ENCODE assay signal across 8 cellular contexts in the genomic region with DNA sequence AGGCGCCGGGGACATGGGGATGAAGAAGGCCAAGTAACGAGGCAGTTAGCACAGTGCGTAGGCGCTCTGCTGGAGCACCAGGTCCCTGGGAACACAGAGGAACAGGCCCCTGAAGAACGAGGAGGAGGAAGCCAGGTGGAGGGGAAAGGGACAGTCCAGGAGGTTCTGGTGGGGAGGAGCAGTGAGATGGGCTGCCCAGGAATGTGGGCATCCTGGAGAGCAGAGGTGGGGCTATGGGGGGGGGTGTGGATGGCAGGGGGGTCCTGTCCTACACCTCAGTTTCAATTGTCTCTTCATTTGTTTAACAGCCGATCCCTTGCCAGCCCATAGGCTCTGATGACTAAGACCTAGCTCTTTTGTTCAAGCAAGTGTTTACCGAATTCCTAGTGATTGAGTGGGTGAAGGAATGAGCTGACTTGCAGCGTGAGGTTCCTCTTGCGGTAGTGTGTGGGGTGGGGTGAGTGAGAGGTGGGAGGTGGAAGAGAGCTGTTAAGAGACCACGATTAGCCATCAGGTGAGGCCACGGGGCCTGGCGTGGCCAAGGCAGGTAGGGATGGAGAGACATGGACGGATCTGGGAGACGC. TPM values are rescaled to one million over a fixed set of nuclear protein-coding genes. Genes with fewer than 3 reads are reported as not detected.
A peak's percentile ranks its signal among the peaks of the same experiment; 100 is the strongest.
DNase-seq lines count a peak whose midpoint lies in the region; ATAC-seq and TF ChIP-seq lines count a peak whose summit lies in the region.

No MANE protein-coding gene starts in this region.

- H3K36me3 ChIP-seq in GM23338 (ENCODE audit: insufficient read depth) = peaks cover 5% of the 10 kb centered on the region; the same call in 1 of the 2 replicates
- peaks cover 0 to 33% of the 10 kb centered on the region in 2 donors for H3K36me3 ChIP-seq in gastrocnemius medialis

- peaks cover 6% of the 10 kb centered on the region for H3K27me3 Mint-ChIP-seq in GM23338 (ENCODE audit: insufficient read depth, low read depth, poor library complexity)
- H3K27me3 Mint-ChIP-seq in activated CD4-positive, alpha-beta memory T cell treated with anti-CD3 and anti-CD28 coated beads, Interleukin-2, amount 10 ng/mL, durations not matched to agents 7 days and 5 days = no peaks in the 10 kb centered on the region

- H3K4me1 ChIP-seq in GM23338 (ENCODE audit: insufficient read depth) (peaks cover 13% of the 10 kb centered on the region), gastrocnemius medialis (peaks cover 62 to 68% of the 10 kb centered on the region in 2 donors)

- DNase-seq in GM23338 (ENCODE audit: low spot score) = peak; percentile 53
- DNase-seq in activated CD4-positive, alpha-beta memory T cell treated with anti-CD3 and anti-CD28 coated beads, Interleukin-2, amount 10 ng/mL, durations not matched to agents 7 days and 5 days = no peak
- peak; percentile 55 for DNase-seq in fibroblast of villous mesenchyme (ENCODE audit: low read depth)
- DNase-seq in gastrocnemius medialis = no peak
- no peak for DNase-seq in NOMO-1 treated with DMSO at 0.1 percent for 48 hours (lab: John Stamatoyannopoulos, UW; ENCODE audit: unreplicated experiment)
- DNase-seq in activated CD4-positive, CD25-positive, alpha-beta regulatory T cell treated with anti-CD3 and anti-CD28 coated beads, Interleukin-2, amount 50 U/mL, for 72 hours = no peak

- H3K9me2 ChIP-seq in GM23338 (ENCODE audit: insufficient read depth) = no peaks in the 10 kb centered on the region

- H4K20me1 ChIP-seq in GM23338 (replicated peaks; ENCODE audit: insufficient read depth) = peaks cover 16% of the 10 kb centered on the region; the same call in 1 of the 2 replicates

- H3K79me2 ChIP-seq in GM23338 (replicated peaks; ENCODE audit: insufficient read depth) = peaks cover 31% of the 10 kb centered on the region

- TF ChIP-seq CTCF in GM23338 (conservative IDR thresholded peaks at IDR 0.05; ENCODE audit: low read depth in 2 of 2) = no peak
- no peak for TF ChIP-seq CTCF in fibroblast of villous mesenchyme (IDR thresholded peaks at IDR 0.05; ENCODE audit: insufficient read depth, low read depth, low read length)
- no peak for TF ChIP-seq CTCF in gastrocnemius medialis (IDR thresholded peaks at IDR 0.05 in 4 of 5, conservative IDR thresholded peaks at IDR 0.05 in 1 of 5)

- H3F3A ChIP-seq in GM23338 (replicated peaks; ENCODE audit: low read depth) = no peaks in the 10 kb centered on the region

- H3K27ac ChIP-seq in GM23338 (ENCODE audit: low read depth) (peak overlapping the region; percentile 94), gastrocnemius medialis (peak overlapping the region; percentile 48 to 85 (median 82))

- peaks cover 32% of the 10 kb centered on the region for H3K4me1 Mint-ChIP-seq in GM23338
- H3K4me1 Mint-ChIP-seq in activated CD4-positive, alpha-beta memory T cell treated with anti-CD3 and anti-CD28 coated beads, Interleukin-2, amount 10 ng/mL, durations not matched to agents 7 days and 5 days = peaks cover 40% of the 10 kb centered on the region

- H3K4me2 ChIP-seq in GM23338 = peak overlapping the region; percentile 64

- peak; percentile 70 for ATAC-seq in GM23338
- ATAC-seq in gastrocnemius medialis = no peak
- no peak for ATAC-seq in GM21423 (IDR thresholded peaks at IDR 0.05; ENCODE audit: unreplicated experiment)
- ATAC-seq in HG03135 (IDR thresholded peaks at IDR 0.05; ENCODE audit: unreplicated experiment) = no peak

- no peak overlapping the region; the same call in 2 of the 3 replicates for H3K4me3 Mint-ChIP-seq in GM23338
- H3K4me3 Mint-ChIP-seq in activated CD4-positive, alpha-beta memory T cell treated with anti-CD3 and anti-CD28 coated beads, Interleukin-2, amount 10 ng/mL, durations not matched to agents 7 days and 5 days = no peak overlapping the region

- POLR2A ChIA-PET in activated CD4-positive, alpha-beta memory T cell treated with anti-CD3 and anti-CD28 coated beads, Interleukin-2, amount 10 ng/mL, durations not matched to agents 7 days and 5 days (lab: Charles Lee) = interaction anchor here (1.6 kb wide), 1 partner anchor 31 kb away, joined by 4 read pairs; no protein-coding TSS in a partner anchor

- H3K27ac Mint-ChIP-seq in GM23338 = peak overlapping the region; percentile 95
- H3K27ac Mint-ChIP-seq in activated CD4-positive, alpha-beta memory T cell treated with anti-CD3 and anti-CD28 coated beads, Interleukin-2, amount 10 ng/mL, durations not matched to agents 7 days and 5 days = peak overlapping the region; percentile 45

- no peak for TF ChIP-seq POLR2A in gastrocnemius medialis (IDR thresholded peaks at IDR 0.05)

- H2AFZ ChIP-seq in GM23338 = no peak overlapping the region

- H3K9me3 Mint-ChIP-seq in GM23338 = no peaks in the 10 kb centered on the region
- H3K9me3 Mint-ChIP-seq in activated CD4-positive, alpha-beta memory T cell treated with anti-CD3 and anti-CD28 coated beads, Interleukin-2, amount 10 ng/mL, durations not matched to agents 7 days and 5 days = no peaks in the 10 kb centered on the region

- no peaks in the 10 kb centered on the region for H3K9me3 ChIP-seq in gastrocnemius medialis

- H3K27me3 ChIP-seq in GM23338 (ENCODE audit: insufficient read depth) (no peaks in the 10 kb centered on the region), gastrocnemius medialis (no peaks in the 10 kb centered on the region)

- H3K36me3 Mint-ChIP-seq in GM23338 (ENCODE audit: low read depth) = peaks cover 67% of the 10 kb centered on the region
- peaks cover 59% of the 10 kb centered on the region for H3K36me3 Mint-ChIP-seq in activated CD4-positive, alpha-beta memory T cell treated with anti-CD3 and anti-CD28 coated beads, Interleukin-2, amount 10 ng/mL, durations not matched to agents 7 days and 5 days (ENCODE audit: low read depth)

- in situ Hi-C loops in gastrocnemius medialis (cut with MboI; ENCODE audit: low sequenced_read_pairs in 4 of 4) = no loop called here

- H3K4me3 ChIP-seq in GM23338 (no peak overlapping the region), fibroblast of villous mesenchyme (ENCODE audit: low read depth, low read length) (no peak overlapping the region), gastrocnemius medialis (peak overlapping the region in 1 of 4 donors; percentile 3)

- CTCF ChIA-PET in activated CD4-positive, alpha-beta memory T cell treated with anti-CD3 and anti-CD28 coated beads, Interleukin-2, amount 10 ng/mL, durations not matched to agents 7 days and 5 days (lab: Charles Lee) = no interaction called here

- intact Hi-C loops in gastrocnemius medialis (cut with DNase I; ENCODE audit: low total_unique reads) = no loop called here

RNA-seq across cellular contexts. Expression of a gene that starts 8.4 kb away (rescaled TPM):
- 4.1 and 10.4 TPM in 2 replicates for total RNA-seq in GM23338 (2014; rRNA removed; shearing (Covaris generic))
- polyA plus RNA-seq in GM23338 (2016; fragmentation: Nextera tagmentation; extraction: Ambion mirVana) = 16.8 and 23.4 TPM in 2 replicates
- 1 to 10 TPM; 1.1 to 1.4 TPM for total RNA-seq in activated CD4-positive, alpha-beta memory T cell treated with anti-CD3 and anti-CD28 coated beads, Interleukin-2, amount 10 ng/mL, durations not matched to agents 7 days and 5 days
- total RNA-seq in fibroblast of villous mesenchyme = 9.9 and 11.9 TPM in 2 replicates
- total RNA-seq in gastrocnemius medialis = 10 to 100 TPM in 3 of 4 donors, 1 to 10 TPM in 1; 9.5 to 39.3 (median 30.3) TPM

RNA-seq across cellular contexts. Expression of a gene that starts 30.4 kb away (rescaled TPM):
- 75.7 and 80.5 TPM in 2 replicates for total RNA-seq in GM23338 (2014; rRNA removed; shearing (Covaris generic))
- 35.3 and 37.3 TPM in 2 replicates for polyA plus RNA-seq in GM23338 (2016; fragmentation: Nextera tagmentation; extraction: Ambion mirVana)
- 10 to 100 TPM; 37.1 to 38.1 TPM for total RNA-seq in activated CD4-positive, alpha-beta memory T cell treated with anti-CD3 and anti-CD28 coated beads, Interleukin-2, amount 10 ng/mL, durations not matched to agents 7 days and 5 days
- total RNA-seq in fibroblast of villous mesenchyme = 53.5 and 62.2 TPM in 2 replicates
- 10 to 100 TPM; 24.4 to 28.4 (median 27.0) TPM for total RNA-seq in gastrocnemius medialis

RNA-seq across cellular contexts. Expression of a gene that starts 30.6 kb away (rescaled TPM):
- total RNA-seq in GM23338 (2014; rRNA removed; shearing (Covaris generic)) = 29.8 and 34.0 TPM in 2 replicates
- polyA plus RNA-seq in GM23338 (2016; fragmentation: Nextera tagmentation; extraction: Ambion mirVana) = 23.0 and 26.1 TPM in 2 replicates
- total RNA-seq in activated CD4-positive, alpha-beta memory T cell treated with anti-CD3 and anti-CD28 coated beads, Interleukin-2, amount 10 ng/mL, durations not matched to agents 7 days and 5 days = 10 to 100 TPM; 12.7 to 14.8 TPM
- total RNA-seq in fibroblast of villous mesenchyme (6.8 and 11.2 TPM in 2 replicates), gastrocnemius medialis (1 to 10 TPM; 4.7 to 7.4 (median 5.8) TPM)

RNA-seq across cellular contexts. Expression of a gene that starts 35.0 kb away (rescaled TPM):
- 20.2 and 21.3 TPM in 2 replicates for total RNA-seq in GM23338 (2014; rRNA removed; shearing (Covaris generic))
- polyA plus RNA-seq in GM23338 (2016; fragmentation: Nextera tagmentation; extraction: Ambion mirVana) = 9.8 and 10.3 TPM in 2 replicates
- 1 to 10 TPM; 7.0 TPM for total RNA-seq in activated CD4-positive, alpha-beta memory T cell treated with anti-CD3 and anti-CD28 coated beads, Interleukin-2, amount 10 ng/mL, durations not matched to agents 7 days and 5 days
- total RNA-seq in fibroblast of villous mesenchyme (24.8 and 31.5 TPM in 2 replicates), gastrocnemius medialis (10 to 100 TPM in 1 of 4 donors, 1 to 10 TPM in 3; 6.5 to 11.8 (median 6.6) TPM)

RNA-seq across cellular contexts. Expression of a gene that starts 35.1 kb away (rescaled TPM):
- total RNA-seq in GM23338 (2014; rRNA removed; shearing (Covaris generic)) = 107 and 117 TPM in 2 replicates
- 25.5 and 28.4 TPM in 2 replicates for polyA plus RNA-seq in GM23338 (2016; fragmentation: Nextera tagmentation; extraction: Ambion mirVana)
- 10 to 100 TPM; 65.8 to 73.6 TPM for total RNA-seq in activated CD4-positive, alpha-beta memory T cell treated with anti-CD3 and anti-CD28 coated beads, Interleukin-2, amount 10 ng/mL, durations not matched to agents 7 days and 5 days
- total RNA-seq in fibroblast of villous mesenchyme = 48.0 and 59.2 TPM in 2 replicates
- 10 to 100 TPM; 24.7 to 59.7 (median 30.3) TPM for total RNA-seq in gastrocnemius medialis

Comparison
In these comparisons a context has a peak if more than half of its experiments do, and no peak if none do; other contexts are left out.
1. DNase-seq: peak in GM23338 (single experiment) and fibroblast of villous mesenchyme (single experiment); none in activated CD4-positive, alpha-beta memory T cell treated with anti-CD3 and anti-CD28 coated beads, Interleukin-2, amount 10 ng/mL, durations not matched to agents 7 days and 5 days (single experiment), gastrocnemius medialis (0 of 2), NOMO-1 treated with DMSO at 0.1 percent for 48 hours (single experiment) and activated CD4-positive, CD25-positive, alpha-beta regulatory T cell treated with anti-CD3 and anti-CD28 coated beads, Interleukin-2, amount 50 U/mL, for 72 hours (single experiment).